1 cellular context compared by ENCODE assay signal in genomic region chr16:10536328-10536727, GRCh38. TPM values are rescaled to one million over a fixed set of nuclear protein-coding genes. Genes with fewer than 3 reads are reported as not detected.
"Had no signal": no experiment of that assay in that cellular context is flagged by ENCODE, and none has a peak within 500 bp of the region (broad histone marks: within the 10 kb centered on the region; RNA-seq: fewer than 3 reads in every experiment).

No MANE protein-coding gene starts in this region.

RNA-seq across cellular contexts. Expression of gene EMP2, which starts 44.1 kb away (rescaled TPM):
- total RNA-seq: naive thymus-derived CD8-positive, alpha-beta T cell had no signal
- polyA plus RNA-seq: naive thymus-derived CD8-positive, alpha-beta T cell had no signal
